Comparison of ENCODE assay signal across 8 cellular contexts in the genomic region with DNA sequence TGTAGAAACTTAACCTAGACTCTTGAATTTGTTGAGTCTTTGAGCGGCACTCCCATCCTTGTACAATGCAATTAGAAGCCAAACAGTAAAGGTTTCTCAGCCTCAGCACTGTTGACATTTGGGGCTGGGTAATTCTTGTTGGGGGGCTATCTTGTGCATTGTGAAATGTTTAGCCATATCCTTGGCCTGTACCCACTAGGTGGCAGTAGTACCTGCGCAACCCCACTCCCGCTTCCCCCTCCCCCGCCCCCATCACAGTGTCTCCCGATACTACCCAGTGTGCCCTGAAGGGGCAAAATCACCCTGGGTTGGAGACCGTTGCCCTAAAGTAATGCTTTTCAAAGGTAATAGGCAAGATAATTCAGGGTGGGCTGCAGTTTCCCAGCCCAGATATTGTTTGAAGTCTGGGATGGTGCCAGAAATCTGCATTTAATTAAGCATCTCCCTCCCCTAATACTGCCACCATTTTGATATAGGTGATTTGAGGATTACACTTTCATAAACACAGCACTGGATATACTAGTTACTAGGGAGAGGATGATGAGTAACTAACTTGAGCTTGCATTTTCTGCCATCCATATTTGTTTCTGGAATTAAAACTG. TPM values are rescaled to one million over a fixed set of nuclear protein-coding genes. Genes with fewer than 3 reads are reported as not detected.
DNase-seq lines count a peak whose midpoint lies in the region; ATAC-seq and TF ChIP-seq lines count a peak whose summit lies in the region.

No MANE protein-coding gene starts in this region.

- H3K79me2 ChIP-seq in DND-41 (ENCODE audit: insufficient read depth, low read length) = peaks cover 60% of the 10 kb centered on the region

- no peak overlapping the region for H3K27ac ChIP-seq in DND-41 (ENCODE audit: low read length)
- no peak overlapping the region for H3K27ac ChIP-seq in SK-N-MC

- no peak for TF ChIP-seq POLR2A in GM18505 (IDR thresholded peaks at IDR 0.05; ENCODE audit: borderline replicate concordance, extremely low read depth, insufficient read depth, insufficient read length)

- H3K9me3 ChIP-seq in DND-41 (ENCODE audit: insufficient read depth, low read length, severe bottlenecking) (no peaks in the 10 kb centered on the region), SK-N-MC (ENCODE audit: low read depth, low read length) (no peaks in the 10 kb centered on the region)

- no peak overlapping the region for H3K9ac ChIP-seq in DND-41 (ENCODE audit: low read depth, low read length)
- no peak overlapping the region for H3K9ac ChIP-seq in SK-N-MC (ENCODE audit: insufficient read length)

- H3K27me3 ChIP-seq in DND-41 (ENCODE audit: insufficient read depth, low read length, poor library complexity) = no peaks in the 10 kb centered on the region

- peaks cover 17% of the 10 kb centered on the region for H4K20me1 ChIP-seq in DND-41 (ENCODE audit: insufficient read depth, low read length)

- H3K36me3 ChIP-seq in DND-41 (ENCODE audit: insufficient read depth, low read length) (peaks cover 52% of the 10 kb centered on the region), SK-N-MC (ENCODE audit: insufficient read depth, low read length) (peaks cover 50% of the 10 kb centered on the region)

- ATAC-seq in DND-41 (ENCODE audit: insufficient read depth, low read depth) = peak; percentile 41
- ATAC-seq in HG02981 (IDR thresholded peaks at IDR 0.05; ENCODE audit: unreplicated experiment) = no peak
- ATAC-seq in GM18505 (IDR thresholded peaks at IDR 0.05; ENCODE audit: unreplicated experiment) = no peak

- peaks cover 35% of the 10 kb centered on the region for H3K4me1 ChIP-seq in DND-41 (ENCODE audit: insufficient read depth, low read length)

- DNase-seq in DND-41 = peak; percentile 77
- DNase-seq in LoVo (ENCODE audit: low spot score) = peak; percentile 53
- DNase-seq in SK-N-MC (ENCODE audit: low read depth, low spot score) = no peak
- DNase-seq in activated naive CD4-positive, alpha-beta T cell treated with Interleukin-2 at 50 U/mL for 16 hours = peak; percentile 74
- DNase-seq in glomerular visceral epithelial cell (ENCODE audit: extremely low spot score) = peak; percentile 69
- DNase-seq in renal cortical epithelial cell (ENCODE audit: low read depth) = peak; percentile 47

- no peak overlapping the region for H2AFZ ChIP-seq in DND-41 (ENCODE audit: low read depth, low read length)

- TF ChIP-seq CTCF in DND-41 (IDR thresholded peaks at IDR 0.05; ENCODE audit: borderline replicate concordance, extremely low read depth, low read length, poor library complexity, severe bottlenecking) = peak; percentile 66

- H3K4me3 ChIP-seq in DND-41 (ENCODE audit: low read depth in 1 of 2, low read length in 2 of 2) = no peak overlapping the region
- H3K4me3 ChIP-seq in SK-N-MC = peak overlapping the region; percentile 21; the same call in 1 of the 2 replicates

- peak overlapping the region; percentile 96 for H3K4me2 ChIP-seq in DND-41 (ENCODE audit: insufficient read depth, low read length)

RNA-seq across cellular contexts. Expression of a gene that starts 1.8 kb away (rescaled TPM):
- 413 and 865 TPM in 2 replicates for total RNA-seq in renal cortical epithelial cell

RNA-seq across cellular contexts. Expression of a gene that starts 6.4 kb away (rescaled TPM):
- total RNA-seq in renal cortical epithelial cell = 25.5 and 35.4 TPM in 2 replicates

RNA-seq across cellular contexts. Expression of a gene that starts 6.5 kb away (rescaled TPM):
- total RNA-seq in renal cortical epithelial cell = 30.9 and 32.0 TPM in 2 replicates

RNA-seq across cellular contexts. Expression of a gene that starts 29.8 kb away (rescaled TPM):
- 190 and 199 TPM in 2 replicates for total RNA-seq in renal cortical epithelial cell

RNA-seq across cellular contexts. Expression of a gene that starts 56.2 kb away (rescaled TPM):
- total RNA-seq in renal cortical epithelial cell = 216 and 417 TPM in 2 replicates
